ENCODE assay signal across 1 cellular context in the genomic region with DNA sequence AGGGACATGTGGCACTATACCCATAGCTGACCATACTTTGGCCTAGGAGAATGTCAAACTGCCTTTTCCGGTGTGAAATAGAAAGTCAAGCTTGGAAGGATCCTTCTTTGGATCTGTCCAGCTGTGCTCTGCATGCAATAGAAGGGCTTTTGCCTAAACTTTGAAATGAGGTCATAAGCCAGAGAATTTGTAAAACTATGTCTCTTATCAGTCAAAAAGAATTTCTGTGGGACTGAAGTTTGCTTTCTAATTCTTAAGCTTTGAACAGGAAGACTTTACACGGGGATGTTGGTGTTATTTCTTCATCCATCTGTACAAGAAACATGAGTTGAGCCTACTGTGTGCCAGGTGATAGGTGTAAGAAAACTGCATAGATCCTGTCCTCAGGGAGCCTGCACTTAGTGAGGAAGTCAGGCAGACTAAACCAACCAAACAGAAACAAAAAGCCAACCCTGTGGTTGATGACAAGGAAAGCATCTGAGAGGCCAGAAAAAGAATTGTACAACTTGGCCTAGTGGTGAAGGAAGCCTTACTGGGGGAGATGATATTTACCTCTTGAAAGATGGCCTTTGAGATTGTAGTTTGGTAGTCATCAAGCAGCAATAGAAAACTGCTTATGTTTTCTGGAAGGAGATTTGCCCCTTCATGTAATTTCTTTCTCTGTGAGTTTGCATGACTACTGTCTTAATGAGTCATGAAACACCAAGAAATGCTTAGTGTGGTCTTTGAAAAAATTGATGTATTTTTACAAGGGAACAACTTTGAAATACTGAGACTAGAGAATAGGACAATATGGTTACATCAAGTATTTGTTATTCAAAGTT.
TF ChIP-seq lines count a peak whose summit lies in the region.

No MANE protein-coding gene starts in this region.

TF ChIP-seq in GM23338, 12 proteins besides CTCF, POLR2A, EP300 and RAD21 (continued from another document):
- TF ChIP-seq, protein P1, sequence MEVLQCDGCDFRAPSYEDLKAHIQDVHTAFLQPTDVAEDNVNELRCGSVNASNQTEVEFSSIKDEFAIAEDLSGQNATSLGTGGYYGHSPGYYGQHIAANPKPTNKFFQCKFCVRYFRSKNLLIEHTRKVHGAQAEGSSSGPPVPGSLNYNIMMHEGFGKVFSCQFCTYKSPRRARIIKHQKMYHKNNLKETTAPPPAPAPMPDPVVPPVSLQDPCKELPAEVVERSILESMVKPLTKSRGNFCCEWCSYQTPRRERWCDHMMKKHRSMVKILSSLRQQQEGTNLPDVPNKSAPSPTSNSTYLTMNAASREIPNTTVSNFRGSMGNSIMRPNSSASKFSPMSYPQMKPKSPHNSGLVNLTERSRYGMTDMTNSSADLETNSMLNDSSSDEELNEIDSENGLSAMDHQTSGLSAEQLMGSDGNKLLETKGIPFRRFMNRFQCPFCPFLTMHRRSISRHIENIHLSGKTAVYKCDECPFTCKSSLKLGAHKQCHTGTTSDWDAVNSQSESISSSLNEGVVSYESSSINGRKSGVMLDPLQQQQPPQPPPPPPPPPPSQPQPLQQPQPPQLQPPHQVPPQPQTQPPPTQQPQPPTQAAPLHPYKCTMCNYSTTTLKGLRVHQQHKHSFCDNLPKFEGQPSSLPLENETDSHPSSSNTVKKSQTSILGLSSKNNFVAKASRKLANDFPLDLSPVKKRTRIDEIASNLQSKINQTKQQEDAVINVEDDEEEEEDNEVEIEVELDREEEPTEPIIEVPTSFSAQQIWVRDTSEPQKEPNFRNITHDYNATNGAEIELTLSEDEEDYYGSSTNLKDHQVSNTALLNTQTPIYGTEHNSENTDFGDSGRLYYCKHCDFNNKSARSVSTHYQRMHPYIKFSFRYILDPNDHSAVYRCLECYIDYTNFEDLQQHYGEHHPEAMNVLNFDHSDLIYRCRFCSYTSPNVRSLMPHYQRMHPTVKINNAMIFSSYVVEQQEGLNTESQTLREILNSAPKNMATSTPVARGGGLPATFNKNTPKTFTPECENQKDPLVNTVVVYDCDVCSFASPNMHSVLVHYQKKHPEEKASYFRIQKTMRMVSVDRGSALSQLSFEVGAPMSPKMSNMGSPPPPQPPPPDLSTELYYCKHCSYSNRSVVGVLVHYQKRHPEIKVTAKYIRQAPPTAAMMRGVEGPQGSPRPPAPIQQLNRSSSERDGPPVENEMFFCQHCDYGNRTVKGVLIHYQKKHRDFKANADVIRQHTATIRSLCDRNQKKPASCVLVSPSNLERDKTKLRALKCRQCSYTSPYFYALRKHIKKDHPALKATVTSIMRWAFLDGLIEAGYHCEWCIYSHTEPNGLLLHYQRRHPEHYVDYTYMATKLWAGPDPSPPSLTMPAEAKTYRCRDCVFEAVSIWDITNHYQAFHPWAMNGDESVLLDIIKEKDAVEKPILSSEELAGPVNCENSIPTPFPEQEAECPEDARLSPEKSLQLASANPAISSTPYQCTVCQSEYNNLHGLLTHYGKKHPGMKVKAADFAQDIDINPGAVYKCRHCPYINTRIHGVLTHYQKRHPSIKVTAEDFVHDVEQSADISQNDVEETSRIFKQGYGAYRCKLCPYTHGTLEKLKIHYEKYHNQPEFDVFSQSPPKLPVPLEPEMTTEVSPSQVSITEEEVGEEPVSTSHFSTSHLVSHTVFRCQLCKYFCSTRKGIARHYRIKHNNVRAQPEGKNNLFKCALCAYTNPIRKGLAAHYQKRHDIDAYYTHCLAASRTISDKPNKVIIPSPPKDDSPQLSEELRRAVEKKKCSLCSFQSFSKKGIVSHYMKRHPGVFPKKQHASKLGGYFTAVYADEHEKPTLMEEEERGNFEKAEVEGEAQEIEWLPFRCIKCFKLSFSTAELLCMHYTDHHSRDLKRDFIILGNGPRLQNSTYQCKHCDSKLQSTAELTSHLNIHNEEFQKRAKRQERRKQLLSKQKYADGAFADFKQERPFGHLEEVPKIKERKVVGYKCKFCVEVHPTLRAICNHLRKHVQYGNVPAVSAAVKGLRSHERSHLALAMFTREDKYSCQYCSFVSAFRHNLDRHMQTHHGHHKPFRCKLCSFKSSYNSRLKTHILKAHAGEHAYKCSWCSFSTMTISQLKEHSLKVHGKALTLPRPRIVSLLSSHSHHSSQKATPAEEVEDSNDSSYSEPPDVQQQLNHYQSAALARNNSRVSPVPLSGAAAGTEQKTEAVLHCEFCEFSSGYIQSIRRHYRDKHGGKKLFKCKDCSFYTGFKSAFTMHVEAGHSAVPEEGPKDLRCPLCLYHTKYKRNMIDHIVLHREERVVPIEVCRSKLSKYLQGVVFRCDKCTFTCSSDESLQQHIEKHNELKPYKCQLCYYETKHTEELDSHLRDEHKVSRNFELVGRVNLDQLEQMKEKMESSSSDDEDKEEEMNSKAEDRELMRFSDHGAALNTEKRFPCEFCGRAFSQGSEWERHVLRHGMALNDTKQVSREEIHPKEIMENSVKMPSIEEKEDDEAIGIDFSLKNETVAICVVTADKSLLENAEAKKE (CRISPR knock-in tag; IDR thresholded peaks at IDR 0.05): no peak
- no peak for TF ChIP-seq NANOG (IDR thresholded peaks at IDR 0.05; ENCODE audit: borderline replicate concordance)
- TF ChIP-seq POLR2AphosphoS5 (IDR thresholded peaks at IDR 0.05; ENCODE audit: low read depth): no peak
